ENCODE assay signal across 8 cellular contexts in genomic region chr2:61854435-61855177, GRCh38. TPM values are rescaled to one million over a fixed set of nuclear protein-coding genes. Genes with fewer than 3 reads are reported as not detected.
A peak's percentile ranks its signal among the peaks of the same experiment; 100 is the strongest.
DNase-seq lines count a peak whose midpoint lies in the region; ATAC-seq, FAIRE-seq and TF ChIP-seq lines count a peak whose summit lies in the region.

No MANE protein-coding gene starts in this region.

- no peaks in the 10 kb centered on the region for H3K27me3 Mint-ChIP-seq in activated B cell treated with CpG ODN at 0.5 μM for 24 hours

- TF ChIP-seq CTCF in AG09309 (IDR thresholded peaks at IDR 0.05; ENCODE audit: control insufficient read depth, insufficient read depth, low read depth, low read length, missing control alignments) (no peak), activated B cell treated with CpG ODN at 0.5 μM for 24 hours (IDR thresholded peaks at IDR 0.05) (no peak)

- H3K4me3 Mint-ChIP-seq in activated B cell treated with CpG ODN at 0.5 μM for 24 hours: peak overlapping the region; percentile 94

- H3K9me3 Mint-ChIP-seq in activated B cell treated with CpG ODN at 0.5 μM for 24 hours: no peaks in the 10 kb centered on the region

- peak overlapping the region; percentile 89 for H3K4me3 ChIP-seq in AG09309 (ENCODE audit: control insufficient read depth, low read depth, low read length)

- peak; percentile 55 for FAIRE-seq in islet of Langerhans (lab: Jason Lieb, UNC)

- POLR2A ChIA-PET in activated B cell treated with CpG ODN at 0.5 μM for 24 hours (lab: Charles Lee): interaction anchor here (0.7 to 2.9 kb wide), 5 partner anchors 11 to 677 kb away, joined by 3 to 16 read pairs (median 3); partner anchors contain the start of gene XPO1

- CTCF ChIA-PET in activated B cell treated with CpG ODN at 0.5 μM for 24 hours (lab: Charles Lee): interaction anchor here (1.2 kb wide), 1 partner anchor 159 kb away, joined by 3 read pairs; no protein-coding TSS in a partner anchor

- peak; percentile 94 for ATAC-seq in HG03175 (IDR thresholded peaks at IDR 0.05; ENCODE audit: unreplicated experiment)
- ATAC-seq in activated B cell treated with CpG ODN at 0.5 μM for 24 hours (ENCODE audit: low read depth): peak; percentile 86

- in situ Hi-C loops in GM18951 (cut with MboI; ENCODE audit: low sequenced_read_pairs, unreplicated experiment): no loop called here

- intact Hi-C loops in activated B cell treated with CpG ODN at 0.5 μM for 24 hours (cut with micrococcal nuclease): loop anchor here (1.0 to 10.0 kb wide), 8 partner anchors 34 to 1734 kb away; partner anchors contain the start of genes B3GNT2, CCT4, EHBP1 and MDH1

- H3K27ac Mint-ChIP-seq in activated B cell treated with CpG ODN at 0.5 μM for 24 hours: peak overlapping the region; percentile 95

- peaks cover 12% of the 10 kb centered on the region for H3K36me3 Mint-ChIP-seq in activated B cell treated with CpG ODN at 0.5 μM for 24 hours (ENCODE audit: low read depth)

- DNase-seq in AG09309 (ENCODE audit: low read depth): peak; percentile 88
- DNase-seq in NCI-H2227 treated with DMSO at 0.1 percent for 48 hours (lab: John Stamatoyannopoulos, UW): peak; percentile 97
- peak; percentile 69 for DNase-seq in activated B cell treated with CpG ODN at 0.5 μM for 24 hours
- DNase-seq in central memory CD4-positive, alpha-beta T cell: peak; percentile 95
- DNase-seq in stimulated activated CD4-positive, alpha-beta T cell treated with anti-CD3 and anti-CD28 coated beads, Interleukin-12 subunit alpha, Interleukin-12 subunit beta, amount 100 ng/mL, for 4 hours: peak; percentile 78

- TF ChIP-seq POLR2A in GM18951 (IDR thresholded peaks at IDR 0.05; ENCODE audit: extremely low read depth, insufficient read depth, insufficient read length): peak; percentile 57

- H3K4me1 Mint-ChIP-seq in activated B cell treated with CpG ODN at 0.5 μM for 24 hours: peaks cover 19% of the 10 kb centered on the region

RNA-seq across cellular contexts. Expression of gene FAM161A, which starts 0.7 kb away (rescaled TPM):
- 2.5 TPM in 2 replicates for total RNA-seq in activated B cell treated with CpG ODN at 0.5 μM for 24 hours

RNA-seq across cellular contexts. Expression of gene CCT4, which starts 33.9 kb away (rescaled TPM):
- total RNA-seq in activated B cell treated with CpG ODN at 0.5 μM for 24 hours: 172 and 188 TPM in 2 replicates

RNA-seq across cellular contexts. Expression of gene COMMD1, which starts 50.9 kb away (rescaled TPM):
- total RNA-seq in activated B cell treated with CpG ODN at 0.5 μM for 24 hours: 36.8 and 37.1 TPM in 2 replicates

Comparison
In these comparisons a context has a peak if more than half of its experiments do, and no peak if none do; other contexts are left out.
1. Peak in every context shown above with its lines: DNase-seq, ATAC-seq and H3K4me3 ChIP-seq.